ENCODE assay signal across 22 cellular contexts in the genomic region with DNA sequence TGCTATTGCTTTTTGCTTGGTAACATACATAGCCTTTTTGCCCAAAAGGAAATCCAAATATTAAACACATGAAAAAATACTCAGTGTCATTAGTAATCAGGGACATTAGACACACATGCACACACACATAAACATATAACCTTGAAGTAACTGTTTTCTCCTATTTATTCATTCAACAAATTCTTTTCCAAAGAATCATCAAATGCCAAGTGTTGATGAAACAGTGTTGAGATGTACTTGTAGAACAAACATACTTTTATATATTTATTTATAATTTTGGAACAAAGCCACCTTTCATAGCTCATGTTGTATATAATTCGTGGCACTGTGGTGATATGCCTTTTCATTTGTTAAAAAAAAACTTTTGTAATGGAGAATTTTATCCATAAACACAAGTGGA.
DNase-seq lines count a peak whose midpoint lies in the region; FAIRE-seq and TF ChIP-seq lines count a peak whose summit lies in the region.
"Had no signal": no experiment of that assay in that cellular context is flagged by ENCODE, and none has a peak within 500 bp of the region (broad histone marks: within the 10 kb centered on the region; RNA-seq: fewer than 3 reads in every experiment).

No MANE protein-coding gene starts in this region.

- no peaks in the 10 kb centered on the region for H3K27me3 ChIP-seq in breast epithelium
- H3K27me3 ChIP-seq: MG63 had no signal

- FAIRE-seq in D721Med (lab: Jason Lieb, UNC) = no peak
- FAIRE-seq: HTR-8/SVneo, RCC 7860 had no signal

- intact Hi-C loops in MCF 10A (cut with micrococcal nuclease) (no loop called here), breast epithelium (cut with DNase I; ENCODE audit: low total_unique reads) (no loop called here)

- H3K4me3 ChIP-seq in breast epithelium (no peak overlapping the region), fibroblast of pulmonary artery (replicated peaks; ENCODE audit: low read depth, low read length) (no peak overlapping the region)
- H3K4me3 ChIP-seq: GM23338, K562, MG63 had no signal

- H3K4me1 ChIP-seq in breast epithelium = no peaks in the 10 kb centered on the region

- H3K27ac Mint-ChIP-seq in MCF 10A (ENCODE audit: low read depth, unreplicated experiment) = no peak overlapping the region
- H3K27ac Mint-ChIP-seq: GM23338 had no signal

- POLR2A ChIA-PET in MCF 10A (lab: Yijun Ruan, JAX) = interaction anchor here (1.0 kb wide), 1 partner anchor 47 kb away, joined by 3 read pairs; no protein-coding TSS in a partner anchor

- no TSS peak for BruUV-seq in MCF 10A (replicated peaks; lab: Mats Ljungman, UMichigan)

- no peaks in the 10 kb centered on the region for H3K36me3 Mint-ChIP-seq in MCF 10A (ENCODE audit: insufficient read depth, unreplicated experiment)

- no peaks in the 10 kb centered on the region for H3K9me3 ChIP-seq in breast epithelium
- H3K9me3 ChIP-seq: MG63 had no signal

- no peaks in the 10 kb centered on the region for H3K4me1 Mint-ChIP-seq in MCF 10A (ENCODE audit: insufficient read depth, unreplicated experiment)

- DNase-seq in MCF 10A (ENCODE audit: unreplicated experiment) (peak; percentile 31), breast epithelium (ENCODE audit: low spot score in 2 of 2) (no peak), amniotic epithelial cell (ENCODE audit: low read depth) (peak; percentile 80), fibroblast of pulmonary artery (ENCODE audit: low read depth) (peak; percentile 55), DMS114 treated with DMSO at 0.1 percent for 48 hours (lab: John Stamatoyannopoulos, UW; ENCODE audit: unreplicated experiment) (no peak), D721Med (ENCODE audit: insufficient read length, low spot score) (no peak), islet precursor cell (no peak)
- DNase-seq in central memory CD4-positive, alpha-beta T cell = no peak
- DNase-seq: C1 segment of cervical spinal cord, COR-L47, GF-D8, MG63, NCI-H1105, NCI-H187, NCI-H510A, NCI-H82, SHP77 treated with DMSO at 0.1 percent for 48 hours had no signal

- no peaks in the 10 kb centered on the region for H3K27me3 Mint-ChIP-seq in MCF 10A (ENCODE audit: insufficient read depth, unreplicated experiment)

- no peak for TF ChIP-seq CTCF in MCF 10A (IDR thresholded peaks at IDR 0.05; ENCODE audit: unreplicated experiment)
- no peak for TF ChIP-seq CTCF in breast epithelium (IDR thresholded peaks at IDR 0.05)
- no peak for TF ChIP-seq CTCF in fibroblast of pulmonary artery (IDR thresholded peaks at IDR 0.05; ENCODE audit: low read length, missing control alignments)
- TF ChIP-seq CTCF in D721Med (IDR thresholded peaks at IDR 0.05; ENCODE audit: insufficient read depth, missing control alignments) = no peak

- TF ChIP-seq POLR2A in breast epithelium (IDR thresholded peaks at IDR 0.05) = no peak

- no peak overlapping the region for H3K27ac ChIP-seq in breast epithelium
- H3K27ac ChIP-seq: 22Rv1 had no signal

- H3K4me3 Mint-ChIP-seq in MCF 10A (ENCODE audit: unreplicated experiment) = no peak overlapping the region
- H3K4me3 Mint-ChIP-seq: GM23338 had no signal

- H3K36me3 ChIP-seq in breast epithelium = no peaks in the 10 kb centered on the region
- H3K36me3 ChIP-seq: MG63 had no signal

- CTCF ChIA-PET in MCF 10A (lab: Yijun Ruan, JAX) = interaction anchor here (1.5 kb wide), 1 partner anchor 47 kb away, joined by 6 read pairs; no protein-coding TSS in a partner anchor

- no peaks in the 10 kb centered on the region for H3K9me3 Mint-ChIP-seq in MCF 10A (ENCODE audit: unreplicated experiment)
- H3K9me3 Mint-ChIP-seq: GM23338 had no signal

Comparison
In these comparisons a context has a peak if more than half of its experiments do, and no peak if none do; other contexts are left out.
1. DNase-seq: peak in MCF 10A (single experiment), amniotic epithelial cell (single experiment) and fibroblast of pulmonary artery (single experiment); none in breast epithelium (0 of 2), DMS114 treated with DMSO at 0.1 percent for 48 hours (single experiment), D721Med (single experiment), islet precursor cell (single experiment) and central memory CD4-positive, alpha-beta T cell (single experiment).